Comparison of ENCODE assay signal across 9 cellular contexts in the genomic region with DNA sequence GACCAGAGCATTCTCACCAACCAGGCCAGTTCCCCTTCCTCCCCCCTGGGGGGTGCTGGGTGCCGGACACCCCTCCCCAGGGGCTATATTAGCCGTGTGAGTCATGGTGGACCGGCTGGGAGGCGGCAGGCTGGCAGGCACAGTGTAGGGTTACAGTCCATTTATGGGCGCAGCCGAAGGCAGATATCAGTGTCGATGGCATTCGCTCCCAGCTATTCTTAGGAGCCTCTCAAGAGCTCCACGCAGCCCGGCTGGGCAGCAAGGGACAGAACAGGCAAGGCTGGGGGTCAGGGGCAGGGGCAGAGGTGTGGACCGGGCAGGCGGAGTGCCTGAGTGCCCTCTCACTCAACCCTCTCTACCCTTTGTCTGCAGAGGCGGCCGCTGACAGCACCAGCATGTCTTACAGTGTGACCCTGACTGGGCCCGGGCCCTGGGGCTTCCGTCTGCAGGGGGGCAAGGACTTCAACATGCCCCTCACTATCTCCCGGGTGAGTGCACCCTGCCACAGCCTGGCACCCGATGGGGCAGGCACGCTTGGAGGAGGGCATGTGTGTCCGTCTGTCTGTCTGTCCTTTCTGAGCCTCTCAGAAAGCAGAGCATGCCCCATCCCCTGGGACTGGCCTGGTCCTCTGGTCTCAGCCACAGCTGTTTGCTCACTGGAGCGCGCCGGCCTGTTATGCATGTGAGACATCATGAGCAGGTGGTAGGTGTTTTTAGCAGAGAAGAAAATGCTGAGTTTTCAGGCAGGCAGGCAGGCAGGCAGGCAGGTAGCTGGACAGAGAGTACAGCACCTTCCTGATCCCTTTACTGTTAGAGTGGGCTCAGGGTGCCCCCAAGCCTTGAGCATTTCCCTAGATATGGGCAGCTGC. TPM values are rescaled to one million over a fixed set of nuclear protein-coding genes. Genes with fewer than 3 reads are reported as not detected.
DNase-seq lines count a peak whose midpoint lies in the region; ATAC-seq, FAIRE-seq and TF ChIP-seq lines count a peak whose summit lies in the region.
"Had no signal": no experiment of that assay in that cellular context is flagged by ENCODE, and none has a peak within 500 bp of the region (broad histone marks: within the 10 kb centered on the region; RNA-seq: fewer than 3 reads in every experiment).

A gene with protein sequence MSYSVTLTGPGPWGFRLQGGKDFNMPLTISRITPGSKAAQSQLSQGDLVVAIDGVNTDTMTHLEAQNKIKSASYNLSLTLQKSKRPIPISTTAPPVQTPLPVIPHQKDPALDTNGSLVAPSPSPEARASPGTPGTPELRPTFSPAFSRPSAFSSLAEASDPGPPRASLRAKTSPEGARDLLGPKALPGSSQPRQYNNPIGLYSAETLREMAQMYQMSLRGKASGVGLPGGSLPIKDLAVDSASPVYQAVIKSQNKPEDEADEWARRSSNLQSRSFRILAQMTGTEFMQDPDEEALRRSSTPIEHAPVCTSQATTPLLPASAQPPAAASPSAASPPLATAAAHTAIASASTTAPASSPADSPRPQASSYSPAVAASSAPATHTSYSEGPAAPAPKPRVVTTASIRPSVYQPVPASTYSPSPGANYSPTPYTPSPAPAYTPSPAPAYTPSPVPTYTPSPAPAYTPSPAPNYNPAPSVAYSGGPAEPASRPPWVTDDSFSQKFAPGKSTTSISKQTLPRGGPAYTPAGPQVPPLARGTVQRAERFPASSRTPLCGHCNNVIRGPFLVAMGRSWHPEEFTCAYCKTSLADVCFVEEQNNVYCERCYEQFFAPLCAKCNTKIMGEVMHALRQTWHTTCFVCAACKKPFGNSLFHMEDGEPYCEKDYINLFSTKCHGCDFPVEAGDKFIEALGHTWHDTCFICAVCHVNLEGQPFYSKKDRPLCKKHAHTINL (plus strand): TSS at position 215 of the 869 bp plus-strand sequence. CDS start 181 bp downstream, at position 396.

- peak within 1 kb of the TSS; percentile 87 for H4K91ac ChIP-seq in H1 (replicated peaks; ENCODE audit: insufficient read length, low read length)

- no peak within 1 kb of the TSS for H3K14ac ChIP-seq in H1 (ENCODE audit: insufficient read length)

- no peak within 1 kb of the TSS for H3K4me2 ChIP-seq in H1 (ENCODE audit: insufficient read depth in 1 of 2, low read depth in 2 of 2, low read length in 2 of 2)
- H3K4me2 ChIP-seq: A549 had no signal

- no peak for ATAC-seq in GM19328 (IDR thresholded peaks at IDR 0.05; ENCODE audit: unreplicated experiment)

- H3K9ac ChIP-seq in H1 (replicated peaks in 1 of 4; ENCODE audit: extremely low read depth in 1 of 4, low read depth in 3 of 4, low read length in 3 of 4): no peak within 1 kb of the TSS

- no peak within 1 kb of the TSS for H3K23ac ChIP-seq in H1 (ENCODE audit: insufficient read length)

- H3K4me3 ChIP-seq in H1 (ENCODE audit: extremely low read depth in 1 of 4, insufficient read depth in 2 of 4, low read depth in 3 of 4, low read length in 4 of 4) (no peak within 1 kb of the TSS), sigmoid colon (peak within 1 kb of the TSS; percentile 44 to 60 (median 50)), spleen (no peak within 1 kb of the TSS)
- H3K4me3 ChIP-seq: A549 had no signal

- no peak within 1 kb of the TSS for H3K4ac ChIP-seq in H1 (replicated peaks; ENCODE audit: insufficient read length, low read depth, low read length)

- H3K27me3 ChIP-seq in H1 (replicated peaks in 1 of 4; ENCODE audit: control insufficient read depth in 3 of 4, extremely low read depth in 1 of 4, insufficient read depth in 3 of 4, low read length in 3 of 4) (no peaks in the 10 kb centered on the region), sigmoid colon (no peaks in the 10 kb centered on the region), spleen (replicated peaks in 1 of 7) (peaks cover 0 to 23% (median 0%) of the 10 kb centered on the region in 7 donors)

- 0 out of 2 replicates have a peak within 1 kb of the TSS, but pooled peaks have one; percentile 40 for H2BK5ac ChIP-seq in H1 (ENCODE audit: low read depth, low read length)

- WGBS in H1 (ENCODE audit: extremely low coverage in 1 of 2, insufficient coverage in 1 of 2, insufficient read length in 1 of 2, insufficient replicate concordance in 2 of 2, low coverage in 1 of 2, low lambda C conversion rate in 2 of 2, missing lambda C conversion rate in 1 of 2), 2 experiments: 78% methylated on average over 23 of the region's 23 CpGs; no CpG with 5 or more reads in 1 of the 2 experiments
- WGBS in sigmoid colon, 2 donors: 70 to 87% methylated on average over 23 of the region's 23 CpGs
- 71 to 74% (median 72%) methylated on average over 13 to 23 of the region's 23 CpGs for WGBS in spleen, 5 donors

- no peaks in the 10 kb centered on the region for H4K20me1 ChIP-seq in H1 (replicated peaks in 1 of 2; ENCODE audit: control insufficient read depth in 1 of 2, insufficient read depth in 2 of 2, low read length in 2 of 2)

- H3K9me3 ChIP-seq in H1 (ENCODE audit: insufficient read depth in 2 of 2, low read depth in 1 of 2, low read length in 1 of 2): no peaks in the 10 kb centered on the region
- no peaks in the 10 kb centered on the region for H3K9me3 ChIP-seq in sigmoid colon
- no peaks in the 10 kb centered on the region for H3K9me3 ChIP-seq in spleen
- H3K9me3 ChIP-seq: A549 had no signal

- H2AK5ac ChIP-seq in H1 (ENCODE audit: low read depth, low read length): no peak within 1 kb of the TSS

- no peak within 1 kb of the TSS; the same call in 1 of the 2 replicates for H4K8ac ChIP-seq in H1 (ENCODE audit: extremely low read depth, insufficient read depth, low read length)

- TF ChIP-seq EP300 in H1 (IDR thresholded peaks at IDR 0.05; ENCODE audit: borderline replicate concordance in 1 of 2, low read depth in 2 of 2, low read length in 2 of 2): no peak
- TF ChIP-seq EP300 in sigmoid colon (IDR thresholded peaks at IDR 0.05): no peak

- TF ChIP-seq CTCF in H1 (IDR thresholded peaks at IDR 0.05; ENCODE audit: control extremely low read depth in 1 of 3, insufficient read depth in 1 of 3, low read depth in 1 of 3, low read length in 3 of 3) (no peak), sigmoid colon (IDR thresholded peaks at IDR 0.05) (no peak), spleen (IDR thresholded peaks at IDR 0.05 in 8 of 11, conservative IDR thresholded peaks at IDR 0.05 in 3 of 11) (no peak)

- no peak within 1 kb of the TSS for H2AFZ ChIP-seq in H1 (ENCODE audit: low read length)

- DNase-seq in NCI-H2029 (lab: John Stamatoyannopoulos, UW): peak; percentile 49
- no peak for DNase-seq in NCI-H2029 treated with DMSO at 0.1 percent for 48 hours (lab: John Stamatoyannopoulos, UW)
- DNase-seq in NCI-H1436 treated with DMSO at 0.1 percent for 48 hours (lab: John Stamatoyannopoulos, UW): peak; percentile 39
- no peak for DNase-seq in H1 (ENCODE audit: low read depth in 1 of 2, low spot score in 2 of 2)
- peak; percentile 91 for DNase-seq in sigmoid colon
- DNase-seq in SKM-1 treated with dmso at 0.1 percent for 144 hours (lab: John Stamatoyannopoulos, UW; ENCODE audit: unreplicated experiment): no peak
- no peak for DNase-seq in spleen

- H2BK120ac ChIP-seq in H1 (replicated peaks; ENCODE audit: low read depth, low read length): no peak within 1 kb of the TSS

- no peaks in the 10 kb centered on the region for H3K79me2 ChIP-seq in H1 (ENCODE audit: control insufficient read depth in 1 of 2, insufficient read depth in 2 of 2, low read length in 2 of 2)

- intact Hi-C loops in sigmoid colon (cut with DNase I) (loop anchor here (5.0 kb wide), 2 partner anchors 146 to 266 kb away; partner anchors contain the start of gene WAPL), spleen (cut with DNase I; ENCODE audit: low total_unique reads) (no loop called here)

- no peak for TF ChIP-seq RAD21 in H1 (IDR thresholded peaks at IDR 0.05 in 1 of 2, conservative IDR thresholded peaks at IDR 0.05 in 1 of 2; ENCODE audit: low read depth in 2 of 2, low read length in 2 of 2)

- peaks cover 3 to 30% (median 21%) of the 10 kb centered on the region in 4 experiments for H3K4me1 ChIP-seq in H1 (replicated peaks in 1 of 4; ENCODE audit: control insufficient read depth in 3 of 4, insufficient read depth in 4 of 4, low read length in 3 of 4)
- H3K4me1 ChIP-seq in sigmoid colon: peaks cover 0 to 79% (median 57%) of the 10 kb centered on the region in 4 donors
- H3K4me1 ChIP-seq in spleen: peaks cover 0 to 7% (median 0%) of the 10 kb centered on the region in 6 donors

- H3K79me1 ChIP-seq in H1 (ENCODE audit: low read depth, low read length): no peaks in the 10 kb centered on the region

- H2BK20ac ChIP-seq in H1 (ENCODE audit: low read length): no peak within 1 kb of the TSS

- H3K56ac ChIP-seq in H1 (replicated peaks; ENCODE audit: insufficient read length, low read depth, low read length): no peak within 1 kb of the TSS

- H2BK15ac ChIP-seq in H1 (ENCODE audit: low read length): 0 out of 2 replicates have a peak within 1 kb of the TSS, but pooled peaks have one; percentile 61

- 0 out of 2 replicates have a peak within 1 kb of the TSS, but pooled peaks have one; percentile 75 for H2BK12ac ChIP-seq in H1 (ENCODE audit: low read depth, low read length)

- CTCF ChIA-PET in H1 (lab: Charles Lee; ENCODE audit: partially characterized antibody): interaction anchor here (0.8 to 13.4 kb wide), 6 partner anchors 9 to 271 kb away, joined by 3 to 105 read pairs (median 4); no protein-coding TSS in a partner anchor

- POLR2A ChIA-PET in H1 (lab: Charles Lee; ENCODE audit: partially characterized antibody): interaction anchor here (1.2 kb wide), 1 partner anchor 13 kb away, joined by 3 read pairs; no protein-coding TSS in a partner anchor

- peak within 1 kb of the TSS; percentile 32 for H3K18ac ChIP-seq in H1 (ENCODE audit: extremely low read depth, low read length)

- H3K36me3 ChIP-seq in H1 (ENCODE audit: control insufficient read depth in 2 of 4, insufficient read depth in 4 of 4, low read length in 3 of 4): no peaks in the 10 kb centered on the region
- H3K36me3 ChIP-seq in sigmoid colon: no peaks in the 10 kb centered on the region
- H3K36me3 ChIP-seq in spleen: no peaks in the 10 kb centered on the region

- no peak within 1 kb of the TSS for H3K27ac ChIP-seq in H1 (ENCODE audit: low read depth, low read length)
- H3K27ac ChIP-seq in sigmoid colon: peak within 1 kb of the TSS; percentile 87 to 96 (median 92)
- H3K27ac ChIP-seq in spleen: no peak within 1 kb of the TSS

- no peaks in the 10 kb centered on the region for H3K23me2 ChIP-seq in H1 (ENCODE audit: low read depth, low read length)

- H4K5ac ChIP-seq in H1 (ENCODE audit: insufficient read length, low read depth, low read length): no peak within 1 kb of the TSS

- TF ChIP-seq POLR2A in H1 (IDR thresholded peaks at IDR 0.05; ENCODE audit: control extremely low read depth in 1 of 2, low read depth in 2 of 2, low read length in 2 of 2) (no peak), sigmoid colon (IDR thresholded peaks at IDR 0.05) (peak; percentile 84 to 92), spleen (IDR thresholded peaks at IDR 0.05) (no peak)

- FAIRE-seq in H1 (lab: Jason Lieb, UNC): no peak
- FAIRE-seq: A549 had no signal

RNA-seq across cellular contexts. Expression of the gene that starts here (rescaled TPM):
- 0.40 and 0.43 TPM in 2 replicates for total RNA-seq in H1 (2021; fragmentation: NEBNext Ultra II Directional; extraction: Animal tissue kit (Norgen Biotek cat#: 25700))
- polyA plus RNA-seq in H1 (2011; rRNA removed): 0.17 and 0.20 TPM in 2 replicates
- polyA plus RNA-seq in H1 (2011; cell fraction: cytosol; rRNA removed): 0.28 TPM
- 0.20 TPM for polyA plus RNA-seq in H1 (2011; cell fraction: nucleus; rRNA removed)
- polyA plus RNA-seq in H1 (2012, experiment 1 of 2): 0.35 to 0.62 TPM (median 0.59 TPM) in 4 replicates
- 0.17 TPM for polyA plus RNA-seq in H1 (2012, experiment 2 of 2)
- polyA plus RNA-seq in H1 (2013, experiment 1 of 2): 0.55 TPM
- polyA plus RNA-seq in H1 (2013, experiment 2 of 2): 0.74 TPM
- polyA minus RNA-seq in H1 (2011; rRNA and poly(A)+ RNA removed): 0.49 and 1.2 TPM in 2 replicates
- 0.29 TPM for polyA minus RNA-seq in H1 (2011; cell fraction: cytosol; rRNA and poly(A)+ RNA removed)
- polyA minus RNA-seq in H1 (2011; cell fraction: nucleus; rRNA and poly(A)+ RNA removed): 1.1 TPM
- total RNA-seq in sigmoid colon: 10 to 100 TPM; 13.2 to 42.1 (median 22.4) TPM
- polyA plus RNA-seq in sigmoid colon: 1 to 10 TPM; 1.2 to 1.9 (median 1.8) TPM
- total RNA-seq in spleen: under 1 TPM in 5 of 7 donors, not detected in 2; 0.14 to 0.63 (median 0.43) TPM
- polyA plus RNA-seq in spleen: 1 to 10 TPM in 1 of 3 donors, under 1 TPM in 2; 0.23 to 1.2 (median 0.30) TPM

Comparison
In these comparisons a context has a peak if more than half of its experiments do, and no peak if none do; other contexts are left out.
1. DNase-seq: peak in NCI-H2029 (single experiment), NCI-H1436 treated with DMSO at 0.1 percent for 48 hours (single experiment) and sigmoid colon (single experiment); none in NCI-H2029 treated with DMSO at 0.1 percent for 48 hours (single experiment), H1 (0 of 2), SKM-1 treated with dmso at 0.1 percent for 144 hours (single experiment) and spleen (single experiment).
2. H3K27ac ChIP-seq: peak in sigmoid colon (4 of 4); none in H1 (single experiment) and spleen (0 of 8).
3. H3K4me3 ChIP-seq: peak in sigmoid colon (4 of 4); none in H1 (0 of 4) and spleen (0 of 8).
4. POLR2A ChIP-seq: peak in sigmoid colon (2 of 2); none in H1 (0 of 2) and spleen (0 of 3).